8 cellular contexts compared by ENCODE assay signal in genomic region chr16:90081606-90081970, GRCh38. TPM values are rescaled to one million over a fixed set of nuclear protein-coding genes. Genes with fewer than 3 reads are reported as not detected.
DNase-seq lines count a peak whose midpoint lies in the region; ATAC-seq and TF ChIP-seq lines count a peak whose summit lies in the region.

No MANE protein-coding gene starts in this region.

- H4K20me1 ChIP-seq in mammary epithelial cell (ENCODE audit: insufficient read depth, low read length) = no peaks in the 10 kb centered on the region

- H3K27me3 Mint-ChIP-seq in activated CD8-positive, alpha-beta memory T cell treated with anti-CD3 and anti-CD28 coated beads, Interleukin-2, amount 10 ng/mL, durations not matched to agents 7 days and 5 days = peaks cover 55% of the 10 kb centered on the region
- H3K27me3 Mint-ChIP-seq in stimulated activated naive CD8-positive, alpha-beta T cell treated with anti-CD3 and anti-CD28 coated beads, Interleukin-15, amount 100 ng/mL, for 72 hours = peaks cover 15% of the 10 kb centered on the region

- in situ Hi-C loops in mammary epithelial cell (cut with MboI; ENCODE audit: low sequenced_read_pairs in 2 of 2) = no loop called here

- H3K36me3 ChIP-seq in NT2/D1 (ENCODE audit: insufficient read depth, insufficient read length, low read length) (no peaks in the 10 kb centered on the region), mammary epithelial cell (ENCODE audit: insufficient read depth, low read length) (no peaks in the 10 kb centered on the region)

- H3K9me3 ChIP-seq in NT2/D1 (ENCODE audit: insufficient read depth, low read length) = peaks cover 4% of the 10 kb centered on the region; the same call in 1 of the 2 replicates
- H3K9me3 ChIP-seq in mammary epithelial cell (replicated peaks; ENCODE audit: insufficient read depth, low read length) = no peaks in the 10 kb centered on the region

- CTCF ChIA-PET in activated CD8-positive, alpha-beta memory T cell treated with anti-CD3 and anti-CD28 coated beads, Interleukin-2, amount 10 ng/mL, durations not matched to agents 7 days and 5 days (lab: Charles Lee) = interaction anchor here (0.7 to 1.9 kb wide), 6 partner anchors 9 to 171 kb away, joined by 3 to 20 read pairs (median 3); no protein-coding TSS in a partner anchor
- CTCF ChIA-PET in mammary epithelial cell (lab: Charles Lee; ENCODE audit: low non-redundant PET) = interaction anchor here (0.8 kb wide), 1 partner anchor 8 kb away, joined by 8 read pairs; no protein-coding TSS in a partner anchor

- no peak overlapping the region for H2AFZ ChIP-seq in mammary epithelial cell (ENCODE audit: low read depth, low read length)

- H3K4me2 ChIP-seq in mammary epithelial cell (ENCODE audit: insufficient read depth, low read depth, low read length) = peak overlapping the region; percentile 31

- dilution Hi-C loops in mammary epithelial cell (cut with HindIII; ENCODE audit: low sequenced_read_pairs) = no loop called here

- intact Hi-C loops in mammary epithelial cell (cut with micrococcal nuclease) = no loop called here

- no peak for TF ChIP-seq CTCF in mammary epithelial cell (conservative IDR thresholded peaks at IDR 0.05 in 1 of 2, IDR thresholded peaks at IDR 0.05 in 1 of 2; ENCODE audit: extremely low read depth in 1 of 2, insufficient read depth in 1 of 2, low read depth in 1 of 2, low read length in 2 of 2)

- BruUV-seq in mammary epithelial cell (replicated peaks; lab: Mats Ljungman, UMichigan) = no TSS peak

- no peak for DNase-seq in activated CD8-positive, alpha-beta memory T cell treated with anti-CD3 and anti-CD28 coated beads, Interleukin-2, amount 10 ng/mL, durations not matched to agents 7 days and 5 days
- no peak for DNase-seq in activated CD8-positive, alpha-beta memory T cell treated with anti-CD3 and anti-CD28 coated beads, Interleukin-2, amount 50 U/mL, for 4 hours
- no peak for DNase-seq in NT2/D1 (ENCODE audit: low read depth, low spot score)
- no peak for DNase-seq in mammary epithelial cell
- DNase-seq in stimulated activated naive CD8-positive, alpha-beta T cell treated with anti-CD3 and anti-CD28 coated beads, Interleukin-15, amount 100 ng/mL, for 72 hours = no peak
- DNase-seq in stimulated activated CD8-positive, alpha-beta memory T cell treated with anti-CD3 and anti-CD28 coated beads, Interleukin-4, amount 100 ng/mL, for 48 hours = no peak
- no peak for DNase-seq in left lobe of liver (ENCODE audit: low spot score)

- WGBS in mammary epithelial cell (ENCODE audit: low coverage, missing lambda C conversion rate) = 16% methylated on average over 7 of the region's 7 CpGs

- H3K36me3 Mint-ChIP-seq in activated CD8-positive, alpha-beta memory T cell treated with anti-CD3 and anti-CD28 coated beads, Interleukin-2, amount 10 ng/mL, durations not matched to agents 7 days and 5 days = no peaks in the 10 kb centered on the region

- H3K27ac Mint-ChIP-seq in activated CD8-positive, alpha-beta memory T cell treated with anti-CD3 and anti-CD28 coated beads, Interleukin-2, amount 10 ng/mL, durations not matched to agents 7 days and 5 days = no peak overlapping the region
- H3K27ac Mint-ChIP-seq in stimulated activated naive CD8-positive, alpha-beta T cell treated with anti-CD3 and anti-CD28 coated beads, Interleukin-15, amount 100 ng/mL, for 72 hours = no peak overlapping the region

- H3K4me3 ChIP-seq in NT2/D1 (ENCODE audit: insufficient read length, low read depth) (no peak overlapping the region), mammary epithelial cell (replicated peaks in 1 of 3; ENCODE audit: insufficient read depth in 1 of 3, low read depth in 2 of 3, low read length in 3 of 3) (no peak overlapping the region)

- H3K27me3 ChIP-seq in NT2/D1 (ENCODE audit: insufficient read depth, insufficient read length) (peaks cover 2% of the 10 kb centered on the region), mammary epithelial cell (ENCODE audit: insufficient read depth, low read length) (no peaks in the 10 kb centered on the region)

- H3K4me3 Mint-ChIP-seq in activated CD8-positive, alpha-beta memory T cell treated with anti-CD3 and anti-CD28 coated beads, Interleukin-2, amount 10 ng/mL, durations not matched to agents 7 days and 5 days = peak overlapping the region; percentile 80
- H3K4me3 Mint-ChIP-seq in stimulated activated naive CD8-positive, alpha-beta T cell treated with anti-CD3 and anti-CD28 coated beads, Interleukin-15, amount 100 ng/mL, for 72 hours = peak overlapping the region; percentile 92 to 94

- H3K27ac ChIP-seq in mammary epithelial cell (ENCODE audit: insufficient read depth, low read depth, low read length) = no peak overlapping the region

- no peak for ATAC-seq in activated CD8-positive, alpha-beta memory T cell treated with anti-CD3 and anti-CD28 coated beads, Interleukin-2, amount 10 ng/mL, durations not matched to agents 7 days and 5 days
- no peak for ATAC-seq in stimulated activated naive CD8-positive, alpha-beta T cell treated with anti-CD3 and anti-CD28 coated beads, Interleukin-15, amount 100 ng/mL, for 72 hours
- ATAC-seq in HG03342 (IDR thresholded peaks at IDR 0.05; ENCODE audit: unreplicated experiment) (no peak), left lobe of liver (no peak)

- peaks cover 3% of the 10 kb centered on the region for H3K4me1 ChIP-seq in NT2/D1 (ENCODE audit: insufficient read depth, insufficient read length)
- peaks cover 19% of the 10 kb centered on the region for H3K4me1 ChIP-seq in mammary epithelial cell (ENCODE audit: insufficient read depth, low read length)

- H3K4me1 Mint-ChIP-seq in activated CD8-positive, alpha-beta memory T cell treated with anti-CD3 and anti-CD28 coated beads, Interleukin-2, amount 10 ng/mL, durations not matched to agents 7 days and 5 days = peaks cover 16% of the 10 kb centered on the region
- H3K4me1 Mint-ChIP-seq in stimulated activated naive CD8-positive, alpha-beta T cell treated with anti-CD3 and anti-CD28 coated beads, Interleukin-15, amount 100 ng/mL, for 72 hours = peaks cover 36% of the 10 kb centered on the region

- no peaks in the 10 kb centered on the region for H3K9me3 Mint-ChIP-seq in activated CD8-positive, alpha-beta memory T cell treated with anti-CD3 and anti-CD28 coated beads, Interleukin-2, amount 10 ng/mL, durations not matched to agents 7 days and 5 days (ENCODE audit: low read depth)
- H3K9me3 Mint-ChIP-seq in stimulated activated naive CD8-positive, alpha-beta T cell treated with anti-CD3 and anti-CD28 coated beads, Interleukin-15, amount 100 ng/mL, for 72 hours = no peaks in the 10 kb centered on the region

- H3K9ac ChIP-seq in NT2/D1 (ENCODE audit: insufficient read length, low read depth) (peak overlapping the region; percentile 11), mammary epithelial cell (ENCODE audit: insufficient read depth, low read length) (no peak overlapping the region)

- no peaks in the 10 kb centered on the region for H3K79me2 ChIP-seq in mammary epithelial cell (ENCODE audit: insufficient read depth, low read length)

RNA-seq across cellular contexts. Expression of gene PRDM7, which starts 4.5 kb away (rescaled TPM):
- total RNA-seq in activated CD8-positive, alpha-beta memory T cell treated with anti-CD3 and anti-CD28 coated beads, Interleukin-2, amount 10 ng/mL, durations not matched to agents 7 days and 5 days = not detected
- total RNA-seq in mammary epithelial cell (not detected), left lobe of liver (not detected)
- not detected for polyA plus RNA-seq in mammary epithelial cell
- polyA minus RNA-seq in mammary epithelial cell = not detected
